Comparison of ENCODE assay signal across 25 cellular contexts in genomic region chr10:10432306-10433035, GRCh38.
DNase-seq lines count a peak whose midpoint lies in the region; ATAC-seq and TF ChIP-seq lines count a peak whose summit lies in the region.
"Had no signal": no experiment of that assay in that cellular context is flagged by ENCODE, and none has a peak within 500 bp of the region (broad histone marks: within the 10 kb centered on the region; RNA-seq: fewer than 3 reads in every experiment).

No MANE protein-coding gene starts in this region.

- no peaks in the 10 kb centered on the region for H3K9me3 ChIP-seq in AG04450 (ENCODE audit: control insufficient read depth, insufficient read depth, low read length)
- H3K9me3 ChIP-seq: esophagus muscularis mucosa, gastroesophageal sphincter, lower lobe of right lung, suprapubic skin had no signal

- H3K27ac ChIP-seq in AG04450 (ENCODE audit: low read depth, low read length), result no peak overlapping the region
- H3K27ac ChIP-seq: esophagus muscularis mucosa, gastroesophageal sphincter, hepatocyte, lower lobe of right lung, skin epidermis, suprapubic skin had no signal

- H3K27me3 ChIP-seq in AG04450 (ENCODE audit: control insufficient read depth, insufficient read depth, low read length), result no peaks in the 10 kb centered on the region
- H3K27me3 ChIP-seq: esophagus muscularis mucosa, gastroesophageal sphincter, hepatocyte, suprapubic skin had no signal

- DNase-seq in AG04450 (ENCODE audit: low read depth, low spot score), result peak; percentile 7
- DNase-seq in NCI-H345 treated with DMSO at 0.1 percent for 48 hours (lab: John Stamatoyannopoulos, UW; ENCODE audit: unreplicated experiment), result peak; percentile 13
- DNase-seq in cerebellum (ENCODE audit: low spot score), result peak; percentile 56
- DNase-seq in myocyte (ENCODE audit: low read depth), result peak; percentile 22
- no peak for DNase-seq in NCI-H510A (lab: John Stamatoyannopoulos, UW)
- no peak for DNase-seq in globus pallidus (ENCODE audit: low spot score)
- DNase-seq in GM19238 (ENCODE audit: insufficient read length, low spot score), result no peak
- DNase-seq: activated CD4-positive, alpha-beta T cell treated with anti-CD3 and anti-CD28 coated beads, Interleukin-2, amount 50 U/mL, for 48 hours; activated T-cell treated with anti-CD3 and anti-CD28 coated beads, Interleukin-2, amount 50 U/mL, for 72 hours; central memory CD4-positive, alpha-beta T cell; DND-41; lower lobe of right lung; natural killer cell; NCI-H1092 treated with DMSO at 0.1 percent for 48 hours; NCI-H1694 treated with DMSO at 0.1 percent for 48 hours; NCI-H2171 treated with DMSO at 0.1 percent for 48 hours; NCI-H774; stimulated activated naive CD4-positive, alpha-beta T cell had no signal

- POLR2A ChIA-PET in AG04450 (lab: Yijun Ruan, JAX), result no interaction called here

- TF ChIP-seq CTCF in AG04450 (IDR thresholded peaks at IDR 0.05; ENCODE audit: low read depth, low read length), result no peak

- ATAC-seq in GM21576 (IDR thresholded peaks at IDR 0.05; ENCODE audit: unreplicated experiment), result no peak
- ATAC-seq: activated CD4-positive, CD25-positive, alpha-beta regulatory T cell treated with anti-CD3 and anti-CD28 coated beads, Interleukin-2, amount 50 U/mL, for 24 hours; activated T-cell treated with anti-CD3 and anti-CD28 coated beads, Interleukin-2, amount 50 U/mL, for 72 hours; gastroesophageal sphincter; lower lobe of right lung; natural killer cell had no signal

- CTCF ChIA-PET in AG04450 (lab: Charles Lee), result no interaction called here

- H3K4me3 ChIP-seq in AG04450 (ENCODE audit: low read depth, low read length), result no peak overlapping the region
- H3K4me3 ChIP-seq: esophagus muscularis mucosa, gastroesophageal sphincter, hepatocyte, lower lobe of right lung, skin epidermis, suprapubic skin had no signal

Comparison
In these comparisons a context has a peak if more than half of its experiments do, and no peak if none do; other contexts are left out.
1. DNase-seq: peak in AG04450 (single experiment), NCI-H345 treated with DMSO at 0.1 percent for 48 hours (single experiment), cerebellum (single experiment) and myocyte (single experiment); none in NCI-H510A (single experiment), globus pallidus (single experiment) and GM19238 (single experiment).